Comparison of ENCODE assay signal across 1 cellular context in genomic region chr10:47306429-47307210, GRCh38.
A peak's percentile ranks its signal among the peaks of the same experiment; 100 is the strongest.
TF ChIP-seq lines count a peak whose summit lies in the region.

No MANE protein-coding gene starts in this region.

TF ChIP-seq in K562, 482 proteins besides CTCF, POLR2A, EP300 and RAD21 (continues in another document):
- TF ChIP-seq ZKSCAN3 (CRISPR knock-in tag; IDR thresholded peaks at IDR 0.05) (no peak), GABPB1 (CRISPR knock-in tag; IDR thresholded peaks at IDR 0.05) (no peak), TCF7 (IDR thresholded peaks at IDR 0.05; ENCODE audit: borderline replicate concordance) (no peak), OTX1 (CRISPR knock-in tag; IDR thresholded peaks at IDR 0.05) (no peak), ZNF175 (CRISPR knock-in tag; IDR thresholded peaks at IDR 0.05; ENCODE audit: low read depth) (no peak), TOE1 (IDR thresholded peaks at IDR 0.05; ENCODE audit: borderline replicate concordance) (no peak), TOE1 (CRISPR knock-in tag; IDR thresholded peaks at IDR 0.05; ENCODE audit: borderline replicate concordance, low read depth) (no peak), TRIM25 (IDR thresholded peaks at IDR 0.05; ENCODE audit: borderline replicate concordance) (no peak), NFXL1 (CRISPR knock-in tag; IDR thresholded peaks at IDR 0.05) (no peak), DPF2 (IDR thresholded peaks at IDR 0.05) (peak; percentile 89), FOXK2 (conservative IDR thresholded peaks at IDR 0.05 in 1 of 2, IDR thresholded peaks at IDR 0.05 in 1 of 2; ENCODE audit: low read depth in 2 of 2) (0 out of 4 replicates have a peak, but pooled peaks have one; percentile 21 to 38), ARID1B (IDR thresholded peaks at IDR 0.05) (peak; percentile 93), PATZ1 (CRISPR knock-in tag; IDR thresholded peaks at IDR 0.05; ENCODE audit: borderline replicate concordance) (no peak), SP2 (IDR thresholded peaks at IDR 0.05; ENCODE audit: extremely low read depth, low read depth, low read length, poor library complexity, severe bottlenecking) (no peak), DEAF1 (CRISPR knock-in tag; IDR thresholded peaks at IDR 0.05) (no peak), ZBTB8A (IDR thresholded peaks at IDR 0.05; ENCODE audit: partially characterized antibody) (no peak), CREM (IDR thresholded peaks at IDR 0.05; ENCODE audit: low read depth) (peak; percentile 34; the same call in 1 of the 2 replicates), JUNB (CRISPR knock-in tag; conservative IDR thresholded peaks at IDR 0.05) (no peak), MYC (IDR thresholded peaks at IDR 0.05; ENCODE audit: low read depth, low read length) (peak; percentile 41; the same call in 1 of the 2 replicates), MYC (CRISPR knock-in tag; IDR thresholded peaks at IDR 0.05; ENCODE audit: borderline replicate concordance, low read depth) (no peak), MTA2 (IDR thresholded peaks at IDR 0.05; ENCODE audit: low read depth) (peak; percentile 68), ZNF274 (IDR thresholded peaks at IDR 0.05; ENCODE audit: borderline replicate concordance, low read depth, low read length) (no peak), KAT2B (IDR thresholded peaks at IDR 0.05; ENCODE audit: low read depth, low read length) (no peak), MLX (CRISPR knock-in tag; conservative IDR thresholded peaks at IDR 0.05) (no peak), SIN3A (IDR thresholded peaks at IDR 0.05; ENCODE audit: borderline replicate concordance in 2 of 2, control insufficient read depth in 1 of 2, low read depth in 2 of 2, low read length in 2 of 2) (no peak), USF1 (CRISPR knock-in tag; IDR thresholded peaks at IDR 0.05) (no peak), THAP12 (CRISPR knock-in tag; IDR thresholded peaks at IDR 0.05) (no peak), ARID3B (CRISPR knock-in tag; IDR thresholded peaks at IDR 0.05; ENCODE audit: borderline replicate concordance) (no peak), CBFA2T3 (IDR thresholded peaks at IDR 0.05) (peak; percentile 91), NONO (IDR thresholded peaks at IDR 0.05; ENCODE audit: low read depth in 2 of 2, low read length in 1 of 2) (no peak), L3MBTL2 (IDR thresholded peaks at IDR 0.05) (peak; percentile 24; the same call in 1 of the 2 replicates), KLF16 (IDR thresholded peaks at IDR 0.05) (no peak), SREBF1 (IDR thresholded peaks at IDR 0.05; ENCODE audit: borderline replicate concordance, low read depth, low read length) (no peak), ZEB2 (IDR thresholded peaks at IDR 0.05) (peak; percentile 83; the same call in 1 of the 2 replicates), ZNF398 (CRISPR knock-in tag; IDR thresholded peaks at IDR 0.05) (no peak), SMAD4 (CRISPR knock-in tag; conservative IDR thresholded peaks at IDR 0.05) (peak; percentile 30; the same call in 1 of the 2 replicates), NR2C1 (IDR thresholded peaks at IDR 0.05) (no peak), NR2C1 (tag; IDR thresholded peaks at IDR 0.05) (no peak), ZNF23 (CRISPR knock-in tag; IDR thresholded peaks at IDR 0.05) (no peak), ZBTB33 (CRISPR knock-in tag; IDR thresholded peaks at IDR 0.05) (no peak), GTF3C2 (IDR thresholded peaks at IDR 0.05; ENCODE audit: borderline replicate concordance, extremely low read depth, insufficient read length) (no peak)
